8 cellular contexts compared by ENCODE assay signal in genomic region chr1:182601416-182601786, GRCh38. TPM values are rescaled to one million over a fixed set of nuclear protein-coding genes. Genes with fewer than 3 reads are reported as not detected.
DNase-seq lines count a peak whose midpoint lies in the region; ATAC-seq, FAIRE-seq and TF ChIP-seq lines count a peak whose summit lies in the region.

No MANE protein-coding gene starts in this region.

- H3K79me1 ChIP-seq in neuronal stem cell (ENCODE audit: low read depth, low read length): peaks cover 14% of the 10 kb centered on the region

- H3K36me3 Mint-ChIP-seq in activated T-helper 17 cell treated with anti-CD3 and anti-CD28 coated beads, Interleukin-2, amount 50 U/mL, for 72 hours (ENCODE audit: low read depth): no peaks in the 10 kb centered on the region

- H3K27me3 Mint-ChIP-seq in activated T-helper 17 cell treated with anti-CD3 and anti-CD28 coated beads, Interleukin-2, amount 50 U/mL, for 72 hours: no peaks in the 10 kb centered on the region

- no peak overlapping the region for H3K27ac ChIP-seq in neuronal stem cell (replicated peaks; ENCODE audit: low read length)

- no peak overlapping the region for H3K9ac ChIP-seq in neuronal stem cell (ENCODE audit: low read depth, low read length, poor library complexity)

- no peaks in the 10 kb centered on the region for H3K9me3 ChIP-seq in MG63
- H3K9me3 ChIP-seq in neuronal stem cell (replicated peaks in 1 of 2; ENCODE audit: control insufficient read depth in 2 of 2, insufficient read depth in 1 of 2, low read depth in 1 of 2, low read length in 2 of 2): no peaks in the 10 kb centered on the region

- peak overlapping the region; percentile 42 for H2AFZ ChIP-seq in neuronal stem cell (ENCODE audit: low read length)

- H3K4me1 Mint-ChIP-seq in activated T-helper 17 cell treated with anti-CD3 and anti-CD28 coated beads, Interleukin-2, amount 50 U/mL, for 72 hours: no peaks in the 10 kb centered on the region

- no peak overlapping the region for H2BK5ac ChIP-seq in neuronal stem cell (ENCODE audit: low read length)

- H3K4me1 ChIP-seq in neuronal stem cell (ENCODE audit: control insufficient read depth in 2 of 2, insufficient read depth in 1 of 2, low read depth in 1 of 2, low read length in 2 of 2): peaks cover 4 to 16% of the 10 kb centered on the region in 2 donors

- no peak overlapping the region for H2BK120ac ChIP-seq in neuronal stem cell (ENCODE audit: low read depth, low read length)

- H3K4ac ChIP-seq in neuronal stem cell (ENCODE audit: low read length): no peak overlapping the region

- no peaks in the 10 kb centered on the region for H3K9me3 Mint-ChIP-seq in activated T-helper 17 cell treated with anti-CD3 and anti-CD28 coated beads, Interleukin-2, amount 50 U/mL, for 72 hours

- no peak overlapping the region for H2BK12ac ChIP-seq in neuronal stem cell (ENCODE audit: low read length)

- H3K18ac ChIP-seq in neuronal stem cell (ENCODE audit: low read length): no peak overlapping the region

- H3K4me2 ChIP-seq in neuronal stem cell (ENCODE audit: insufficient read depth, low read length, poor library complexity, severe bottlenecking): no peak overlapping the region

- no peak overlapping the region for H4K8ac ChIP-seq in neuronal stem cell (ENCODE audit: low read depth, low read length)

- TF ChIP-seq CTCF in foreskin fibroblast (IDR thresholded peaks at IDR 0.05; ENCODE audit: low read depth, low read length): peak; percentile 63

- no peak overlapping the region for H3K23ac ChIP-seq in neuronal stem cell (ENCODE audit: low read depth, low read length, poor library complexity)

- H4K91ac ChIP-seq in neuronal stem cell (ENCODE audit: low read depth, low read length, poor library complexity): no peak overlapping the region

- peak; percentile 11 for DNase-seq in GDM1 (lab: John Stamatoyannopoulos, UW)
- peak; percentile 45 for DNase-seq in MG63
- peak; percentile 63 for DNase-seq in RPMI7951 (ENCODE audit: low read depth)
- DNase-seq in foreskin fibroblast: peak; percentile 45 to 87
- DNase-seq in neuronal stem cell (ENCODE audit: low spot score): peak; percentile 84
- peak; percentile 75 for DNase-seq in urothelium cell line (ENCODE audit: low spot score)

- no CpG with 5 or more reads among the region's 6 CpGs for WGBS in neuronal stem cell (ENCODE audit: extremely low coverage in 2 of 2, insufficient read length in 2 of 2, insufficient replicate concordance in 1 of 2), 2 donors

- no peak overlapping the region for H2BK15ac ChIP-seq in neuronal stem cell (ENCODE audit: low read length)

- H3K4me3 ChIP-seq in MG63: no peak overlapping the region
- H3K4me3 ChIP-seq in foreskin fibroblast (ENCODE audit: low read depth in 1 of 2, low read length in 2 of 2): no peak overlapping the region
- H3K4me3 ChIP-seq in neuronal stem cell (ENCODE audit: low read length in 2 of 2): no peak overlapping the region

- H3K14ac ChIP-seq in neuronal stem cell (ENCODE audit: low read length): no peak overlapping the region

- peak; percentile 11 for ATAC-seq in activated T-helper 17 cell treated with anti-CD3 and anti-CD28 coated beads, Interleukin-2, amount 50 U/mL, for 72 hours (replicated peaks)
- no peak for ATAC-seq in HG03280 (IDR thresholded peaks at IDR 0.05; ENCODE audit: unreplicated experiment)

- no peak overlapping the region for H3K27ac Mint-ChIP-seq in activated T-helper 17 cell treated with anti-CD3 and anti-CD28 coated beads, Interleukin-2, amount 50 U/mL, for 72 hours

- H3K36me3 ChIP-seq in MG63 (no peaks in the 10 kb centered on the region), neuronal stem cell (replicated peaks in 1 of 2; ENCODE audit: control insufficient read depth in 2 of 2, insufficient read depth in 2 of 2, low read length in 2 of 2) (peaks cover 0 to 18% of the 10 kb centered on the region in 2 donors)

- H3K27me3 ChIP-seq in MG63 (no peaks in the 10 kb centered on the region), neuronal stem cell (ENCODE audit: control insufficient read depth in 3 of 3, insufficient read depth in 3 of 3, low read depth in 1 of 3, low read length in 3 of 3) (peaks cover 0 to 21% (median 0%) of the 10 kb centered on the region in 3 experiments)

- FAIRE-seq in urothelium cell line (lab: Jason Lieb, UNC): no peak

- H2AK5ac ChIP-seq in neuronal stem cell (ENCODE audit: low read depth, low read length): peak overlapping the region; percentile 20

- H3K4me3 Mint-ChIP-seq in activated T-helper 17 cell treated with anti-CD3 and anti-CD28 coated beads, Interleukin-2, amount 50 U/mL, for 72 hours: no peak overlapping the region

RNA-seq across cellular contexts. Expression of gene RGS16, which starts 2.8 kb away (rescaled TPM):
- 0.40 TPM in 1 of 2 replicates, not detected in the other for total RNA-seq in MG63 (2014; rRNA removed; shearing (Covaris generic); ENCODE audit: low replicate concordance)
- 4.1 and 4.6 TPM in 2 replicates for total RNA-seq in RPMI7951 (2014; rRNA removed; shearing (Covaris generic))
- 10 to 100 TPM in 1 of 2 donors, 1 to 10 TPM in 1; 9.7 to 32.1 TPM for total RNA-seq in activated T-helper 17 cell treated with anti-CD3 and anti-CD28 coated beads, Interleukin-2, amount 50 U/mL, for 72 hours
- polyA plus RNA-seq in neuronal stem cell (2013, experiment 1 of 2): 17.7 TPM
- polyA plus RNA-seq in neuronal stem cell (2013, experiment 2 of 2): 17.6 TPM

RNA-seq across cellular contexts. Expression of gene RNASEL, which starts 12.3 kb away (rescaled TPM):
- 4.0 TPM in 2 replicates for total RNA-seq in MG63 (2014; rRNA removed; shearing (Covaris generic); ENCODE audit: low replicate concordance)
- total RNA-seq in RPMI7951 (2014; rRNA removed; shearing (Covaris generic)): 5.9 and 6.4 TPM in 2 replicates
- 1 to 10 TPM; 2.7 to 8.4 TPM for total RNA-seq in activated T-helper 17 cell treated with anti-CD3 and anti-CD28 coated beads, Interleukin-2, amount 50 U/mL, for 72 hours
- 1.4 TPM for polyA plus RNA-seq in neuronal stem cell (2013, experiment 1 of 2)
- 1.5 TPM for polyA plus RNA-seq in neuronal stem cell (2013, experiment 2 of 2)

Comparison
In these comparisons a context has a peak if more than half of its experiments do, and no peak if none do; other contexts are left out.
1. DNase-seq: peak in every context shown above with its lines; median percentile 84 in neuronal stem cell; 75 in urothelium cell line; 66 in foreskin fibroblast; 63 in RPMI7951; 45 in MG63; 11 in GDM1.